Comparison of ENCODE assay signal across 8 cellular contexts in genomic region chr9:122218885-122219855, GRCh38. TPM values are rescaled to one million over a fixed set of nuclear protein-coding genes. Genes with fewer than 3 reads are reported as not detected.
DNase-seq lines count a peak whose midpoint lies in the region; ATAC-seq, FAIRE-seq and TF ChIP-seq lines count a peak whose summit lies in the region.
"Had no signal": no experiment of that assay in that cellular context is flagged by ENCODE, and none has a peak within 500 bp of the region (broad histone marks: within the 10 kb centered on the region; RNA-seq: fewer than 3 reads in every experiment).

No MANE protein-coding gene starts in this region.

- peaks cover 30% of the 10 kb centered on the region for H3K4me1 Mint-ChIP-seq in activated CD8-positive, alpha-beta T cell treated with anti-CD3 and anti-CD28 coated beads, Interleukin-2, amount 10 ng/mL, durations not matched to agents 7 days and 5 days (ENCODE audit: low read depth)

- H3K36me3 Mint-ChIP-seq in activated CD8-positive, alpha-beta T cell treated with anti-CD3 and anti-CD28 coated beads, Interleukin-2, amount 10 ng/mL, durations not matched to agents 7 days and 5 days (ENCODE audit: low read depth), result no peaks in the 10 kb centered on the region

- peak; percentile 49 for ATAC-seq in activated CD8-positive, alpha-beta T cell treated with anti-CD3 and anti-CD28 coated beads, Interleukin-2, amount 10 ng/mL, durations not matched to agents 7 days and 5 days
- peak; percentile 36 for ATAC-seq in left ventricle myocardium superior

- no peak for FAIRE-seq in RCC 7860 (lab: Jason Lieb, UNC)

- TF ChIP-seq CTCF in HFF-Myc (IDR thresholded peaks at IDR 0.05; ENCODE audit: low read depth, low read length, missing control alignments), result no peak

- POLR2A ChIA-PET in activated CD8-positive, alpha-beta T cell treated with anti-CD3 and anti-CD28 coated beads, Interleukin-2, amount 10 ng/mL, durations not matched to agents 7 days and 5 days (lab: Charles Lee), result no interaction called here

- H3K9me3 Mint-ChIP-seq in activated CD8-positive, alpha-beta T cell treated with anti-CD3 and anti-CD28 coated beads, Interleukin-2, amount 10 ng/mL, durations not matched to agents 7 days and 5 days (ENCODE audit: insufficient read depth), result no peaks in the 10 kb centered on the region

- 0 out of 2 replicates have a peak overlapping the region, but pooled peaks have one; percentile 3 for H3K4me3 ChIP-seq in HFF-Myc (replicated peaks; ENCODE audit: low read depth, low read length)

- intact Hi-C loops in left ventricle myocardium superior (cut with micrococcal nuclease), result no loop called here

- H3K27me3 Mint-ChIP-seq in activated CD8-positive, alpha-beta T cell treated with anti-CD3 and anti-CD28 coated beads, Interleukin-2, amount 10 ng/mL, durations not matched to agents 7 days and 5 days (ENCODE audit: low read depth), result peaks cover 79% of the 10 kb centered on the region

- no peak for DNase-seq in HFF-Myc (ENCODE audit: extremely low read depth, low read depth)
- DNase-seq in activated CD8-positive, alpha-beta T cell treated with anti-CD3 and anti-CD28 coated beads, Interleukin-2, amount 10 ng/mL, durations not matched to agents 7 days and 5 days, result no peak
- no peak for DNase-seq in left ventricle myocardium superior
- DNase-seq in retina, result peak; percentile 83
- DNase-seq in nucleus accumbens (lab: John Stamatoyannopoulos, UW), result no peak
- no peak for DNase-seq in RCC 7860 (ENCODE audit: low spot score)
- no peak for DNase-seq in NCI-H2107 (lab: John Stamatoyannopoulos, UW)
- DNase-seq: caudate nucleus had no signal

- no peak overlapping the region for H3K27ac Mint-ChIP-seq in activated CD8-positive, alpha-beta T cell treated with anti-CD3 and anti-CD28 coated beads, Interleukin-2, amount 10 ng/mL, durations not matched to agents 7 days and 5 days

- CTCF ChIA-PET in activated CD8-positive, alpha-beta T cell treated with anti-CD3 and anti-CD28 coated beads, Interleukin-2, amount 10 ng/mL, durations not matched to agents 7 days and 5 days (lab: Charles Lee), result no interaction called here

- peak overlapping the region; percentile 59 for H3K4me3 Mint-ChIP-seq in activated CD8-positive, alpha-beta T cell treated with anti-CD3 and anti-CD28 coated beads, Interleukin-2, amount 10 ng/mL, durations not matched to agents 7 days and 5 days

RNA-seq across cellular contexts. Expression of gene LHX6, which starts 9.6 kb away (rescaled TPM):
- total RNA-seq in activated CD8-positive, alpha-beta T cell treated with anti-CD3 and anti-CD28 coated beads, Interleukin-2, amount 10 ng/mL, durations not matched to agents 7 days and 5 days, result not detected
- 8.0 TPM for total RNA-seq in left ventricle myocardium superior

RNA-seq across cellular contexts. Expression of gene RBM18, which starts 45.5 kb away (rescaled TPM):
- total RNA-seq in activated CD8-positive, alpha-beta T cell treated with anti-CD3 and anti-CD28 coated beads, Interleukin-2, amount 10 ng/mL, durations not matched to agents 7 days and 5 days, result 10 to 100 TPM; 22.9 to 23.9 TPM
- 41.8 TPM for total RNA-seq in left ventricle myocardium superior

RNA-seq across cellular contexts. Expression of gene MRRF, which starts 45.5 kb away (rescaled TPM):
- 10 to 100 TPM; 38.6 to 39.1 TPM for total RNA-seq in activated CD8-positive, alpha-beta T cell treated with anti-CD3 and anti-CD28 coated beads, Interleukin-2, amount 10 ng/mL, durations not matched to agents 7 days and 5 days
- total RNA-seq in left ventricle myocardium superior, result 41.3 TPM

RNA-seq across cellular contexts. Expression of gene MORN5, which starts 59.5 kb away (rescaled TPM):
- total RNA-seq in activated CD8-positive, alpha-beta T cell treated with anti-CD3 and anti-CD28 coated beads, Interleukin-2, amount 10 ng/mL, durations not matched to agents 7 days and 5 days, result not detected
- total RNA-seq in left ventricle myocardium superior, result not detected

RNA-seq across cellular contexts. Expression of gene NDUFA8, which starts 59.6 kb away (rescaled TPM):
- total RNA-seq in activated CD8-positive, alpha-beta T cell treated with anti-CD3 and anti-CD28 coated beads, Interleukin-2, amount 10 ng/mL, durations not matched to agents 7 days and 5 days, result 10 to 100 TPM; 40.5 to 42.2 TPM
- total RNA-seq in left ventricle myocardium superior, result 321 TPM
